ENCODE assay signal across 9 cellular contexts in the genomic region with DNA sequence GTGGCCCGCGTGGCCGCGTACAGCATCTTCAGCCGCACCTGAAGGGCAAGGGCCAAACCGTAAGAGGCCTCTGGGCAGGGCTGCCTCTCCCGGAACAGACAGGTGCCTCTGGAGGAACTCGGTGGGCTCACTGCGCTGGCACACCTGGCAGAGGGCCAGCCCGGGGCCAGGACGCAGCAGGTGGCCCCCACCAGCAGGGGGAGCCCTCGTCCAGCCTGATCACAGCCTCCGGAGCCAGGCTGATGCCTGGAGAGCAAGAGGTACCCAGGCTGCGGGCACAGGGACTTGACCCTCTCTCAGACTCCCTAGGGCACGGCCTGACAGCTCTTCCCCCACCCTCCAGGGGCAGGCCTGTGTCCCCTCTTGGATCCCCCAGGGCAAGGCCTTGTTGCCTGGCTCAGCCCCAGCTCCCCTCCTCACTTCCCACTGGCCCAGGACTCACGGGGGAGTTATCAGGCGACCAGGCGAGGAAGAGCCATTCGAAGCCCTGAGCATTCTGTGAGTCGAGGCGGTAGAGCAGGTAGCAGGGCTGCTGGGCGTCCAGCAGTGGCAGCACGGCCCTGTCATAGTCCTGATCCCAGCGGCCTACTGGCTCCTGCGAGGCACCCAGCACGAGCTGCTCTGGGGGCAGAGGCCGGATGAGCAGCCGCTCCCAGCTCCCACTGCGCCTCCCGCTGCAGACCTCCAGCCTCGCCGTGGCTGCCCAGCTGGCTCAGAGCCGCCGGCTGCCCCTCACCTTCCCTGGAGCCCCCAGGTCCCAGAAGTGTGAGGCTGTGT. TPM values are rescaled to one million over a fixed set of nuclear protein-coding genes. Genes with fewer than 3 reads are reported as not detected.
DNase-seq lines count a peak whose midpoint lies in the region; ATAC-seq and TF ChIP-seq lines count a peak whose summit lies in the region.
"Had no signal": no experiment of that assay in that cellular context is flagged by ENCODE, and none has a peak within 500 bp of the region (broad histone marks: within the 10 kb centered on the region; RNA-seq: fewer than 3 reads in every experiment).

No MANE protein-coding gene starts in this region.

- TF ChIP-seq CTCF in GM13976 (IDR thresholded peaks at IDR 0.05; ENCODE audit: borderline replicate concordance, control extremely low read depth, extremely low read depth, insufficient read depth, missing control alignments) = peak; percentile 97
- TF ChIP-seq CTCF in WI38 (IDR thresholded peaks at IDR 0.05; ENCODE audit: low read depth, low read length) = peak; percentile 78
- peak; percentile 69 for TF ChIP-seq CTCF in brain (conservative IDR thresholded peaks at IDR 0.05)
- peak; percentile 94 for TF ChIP-seq CTCF in liver (IDR thresholded peaks at IDR 0.05; ENCODE audit: low read depth, low read length, missing input control)

- H3K4me1 ChIP-seq in liver (ENCODE audit: control insufficient read depth in 4 of 4, insufficient read depth in 4 of 4, low read length in 3 of 4) = peaks cover 13 to 49% (median 38%) of the 10 kb centered on the region in 4 donors

- TF ChIP-seq RAD21 in liver (IDR thresholded peaks at IDR 0.05) = peak; percentile 90 to 98

- peaks cover 2% of the 10 kb centered on the region for H3K27me3 Mint-ChIP-seq in brain

- H3K4me3 Mint-ChIP-seq in brain = no peak overlapping the region

- no peaks in the 10 kb centered on the region for H3K27me3 ChIP-seq in liver (ENCODE audit: control insufficient read depth in 4 of 4, insufficient read depth in 4 of 4, low read length in 3 of 4)

- peak; percentile 84 for DNase-seq in GM13976 (ENCODE audit: low spot score)
- DNase-seq in M059J (ENCODE audit: low read depth) = peak; percentile 34
- DNase-seq in stimulated activated CD8-positive, alpha-beta memory T cell treated with anti-CD3 and anti-CD28 coated beads, Interleukin-12 subunit alpha, Interleukin-12 subunit beta, amount 100 ng/mL, for 24 hours (ENCODE audit: extremely low read depth) = peak; percentile 80

- H3K36me3 Mint-ChIP-seq in brain = peaks cover 7% of the 10 kb centered on the region

- in situ Hi-C loops in GM13976 (cut with MboI; ENCODE audit: low sequenced_read_pairs, unreplicated experiment) = loop anchor here (10.0 kb wide), 1 partner anchor 113 kb away; no protein-coding TSS in a partner anchor

- H3K4me1 Mint-ChIP-seq in brain = peaks cover 34% of the 10 kb centered on the region

- H3K36me3 ChIP-seq in liver (ENCODE audit: control insufficient read depth in 4 of 4, insufficient read depth in 3 of 4, low read depth in 1 of 4, low read length in 3 of 4) = peaks cover 4 to 35% (median 12%) of the 10 kb centered on the region in 4 donors

- WGBS in liver = 64% methylated on average over 34 of the region's 34 CpGs

- no peaks in the 10 kb centered on the region for H3K9me3 ChIP-seq in liver (ENCODE audit: control insufficient read depth in 4 of 4, low read length in 3 of 4)

- H3K27ac Mint-ChIP-seq in brain = peak overlapping the region in 2 of 5 experiments; percentile 66 to 67

- no peak for ATAC-seq in HG03139 (IDR thresholded peaks at IDR 0.05; ENCODE audit: unreplicated experiment)
- no peak for ATAC-seq in HG02938 (IDR thresholded peaks at IDR 0.05; ENCODE audit: unreplicated experiment)

- H3K9ac ChIP-seq in liver (ENCODE audit: low read depth in 1 of 2, low read length in 2 of 2) = no peak overlapping the region

- no peak overlapping the region for H3K27ac ChIP-seq in liver (ENCODE audit: low read depth in 1 of 2, low read length in 2 of 2)

- H3K4me3 ChIP-seq in WI38 (ENCODE audit: low read depth, low read length) (no peak overlapping the region), liver (ENCODE audit: low read depth in 1 of 3, low read length in 3 of 3) (no peak overlapping the region)

- H3K9me3 Mint-ChIP-seq in brain = no peaks in the 10 kb centered on the region

TF ChIP-seq in liver, 16 proteins besides CTCF, POLR2A, EP300 and RAD21:
- TF ChIP-seq MAX (IDR thresholded peaks at IDR 0.05) (no peak), HNF4A (conservative IDR thresholded peaks at IDR 0.05) (no peak), NR2F2 (IDR thresholded peaks at IDR 0.05) (no peak), RXRA (IDR thresholded peaks at IDR 0.05) (no peak), GABPA (IDR thresholded peaks at IDR 0.05 in 1 of 2, conservative IDR thresholded peaks at IDR 0.05 in 1 of 2) (no peak), FOXA1 (IDR thresholded peaks at IDR 0.05) (no peak), EGR1 (IDR thresholded peaks at IDR 0.05; ENCODE audit: low read depth in 2 of 2) (no peak), YY1 (IDR thresholded peaks at IDR 0.05) (no peak), ZBTB33 (IDR thresholded peaks at IDR 0.05) (no peak), HNF4G (IDR thresholded peaks at IDR 0.05) (no peak)
- TF ChIP-seq, protein P1, sequence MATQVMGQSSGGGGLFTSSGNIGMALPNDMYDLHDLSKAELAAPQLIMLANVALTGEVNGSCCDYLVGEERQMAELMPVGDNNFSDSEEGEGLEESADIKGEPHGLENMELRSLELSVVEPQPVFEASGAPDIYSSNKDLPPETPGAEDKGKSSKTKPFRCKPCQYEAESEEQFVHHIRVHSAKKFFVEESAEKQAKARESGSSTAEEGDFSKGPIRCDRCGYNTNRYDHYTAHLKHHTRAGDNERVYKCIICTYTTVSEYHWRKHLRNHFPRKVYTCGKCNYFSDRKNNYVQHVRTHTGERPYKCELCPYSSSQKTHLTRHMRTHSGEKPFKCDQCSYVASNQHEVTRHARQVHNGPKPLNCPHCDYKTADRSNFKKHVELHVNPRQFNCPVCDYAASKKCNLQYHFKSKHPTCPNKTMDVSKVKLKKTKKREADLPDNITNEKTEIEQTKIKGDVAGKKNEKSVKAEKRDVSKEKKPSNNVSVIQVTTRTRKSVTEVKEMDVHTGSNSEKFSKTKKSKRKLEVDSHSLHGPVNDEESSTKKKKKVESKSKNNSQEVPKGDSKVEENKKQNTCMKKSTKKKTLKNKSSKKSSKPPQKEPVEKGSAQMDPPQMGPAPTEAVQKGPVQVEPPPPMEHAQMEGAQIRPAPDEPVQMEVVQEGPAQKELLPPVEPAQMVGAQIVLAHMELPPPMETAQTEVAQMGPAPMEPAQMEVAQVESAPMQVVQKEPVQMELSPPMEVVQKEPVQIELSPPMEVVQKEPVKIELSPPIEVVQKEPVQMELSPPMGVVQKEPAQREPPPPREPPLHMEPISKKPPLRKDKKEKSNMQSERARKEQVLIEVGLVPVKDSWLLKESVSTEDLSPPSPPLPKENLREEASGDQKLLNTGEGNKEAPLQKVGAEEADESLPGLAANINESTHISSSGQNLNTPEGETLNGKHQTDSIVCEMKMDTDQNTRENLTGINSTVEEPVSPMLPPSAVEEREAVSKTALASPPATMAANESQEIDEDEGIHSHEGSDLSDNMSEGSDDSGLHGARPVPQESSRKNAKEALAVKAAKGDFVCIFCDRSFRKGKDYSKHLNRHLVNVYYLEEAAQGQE (IDR thresholded peaks at IDR 0.05) = no peak
- TF ChIP-seq, protein P2, sequence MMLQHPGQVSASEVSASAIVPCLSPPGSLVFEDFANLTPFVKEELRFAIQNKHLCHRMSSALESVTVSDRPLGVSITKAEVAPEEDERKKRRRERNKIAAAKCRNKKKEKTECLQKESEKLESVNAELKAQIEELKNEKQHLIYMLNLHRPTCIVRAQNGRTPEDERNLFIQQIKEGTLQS (IDR thresholded peaks at IDR 0.05) = no peak

RNA-seq across cellular contexts. Expression of gene TLR9, which starts 6.2 kb away (rescaled TPM):
- not detected in 2 replicates for total RNA-seq in M059J (2014; rRNA removed; shearing (Covaris generic))
- polyA plus RNA-seq in brain (ENCODE audit: insufficient read depth, low read depth, low replicate concordance) (0.19 TPM), liver (under 1 TPM in 1 of 2 donors, not detected in 1; 0.02 TPM)
- not detected for total RNA-seq in liver
- total RNA-seq: glomerular endothelial cell had no signal

RNA-seq across cellular contexts. Expression of gene TWF2, which starts 7.3 kb away (rescaled TPM):
- total RNA-seq in M059J (2014; rRNA removed; shearing (Covaris generic)) = 38.5 and 51.0 TPM in 2 replicates
- polyA plus RNA-seq in brain (ENCODE audit: insufficient read depth, low read depth, low replicate concordance) = 49.4 TPM
- total RNA-seq in liver = 10 to 100 TPM; 12.7 to 26.3 TPM
- 10 to 100 TPM; 12.0 to 22.6 TPM for polyA plus RNA-seq in liver

RNA-seq across cellular contexts. Expression of gene PPM1M, which starts 13.9 kb away (rescaled TPM):
- total RNA-seq in M059J (2014; rRNA removed; shearing (Covaris generic)) = 1.9 and 4.6 TPM in 2 replicates
- 15.2 TPM for polyA plus RNA-seq in brain (ENCODE audit: insufficient read depth, low read depth, low replicate concordance)
- 1 to 10 TPM; 5.5 TPM for total RNA-seq in liver
- polyA plus RNA-seq in liver = 1 to 10 TPM; 2.8 to 3.8 TPM

RNA-seq across cellular contexts. Expression of gene ALAS1, which starts 33.7 kb away (rescaled TPM):
- 39.0 and 52.8 TPM in 2 replicates for total RNA-seq in M059J (2014; rRNA removed; shearing (Covaris generic))
- polyA plus RNA-seq in brain (ENCODE audit: insufficient read depth, low read depth, low replicate concordance) (54.8 TPM), liver (100 to 1,000 TPM; 145 to 421 TPM)
- 100 to 1,000 TPM in 1 of 2 donors, 10 to 100 TPM in 1; 32.3 to 129 TPM for total RNA-seq in liver

RNA-seq across cellular contexts. Expression of gene WDR82, which starts 46.8 kb away (rescaled TPM):
- total RNA-seq in M059J (2014; rRNA removed; shearing (Covaris generic)) = 29.9 and 35.5 TPM in 2 replicates
- polyA plus RNA-seq in brain (ENCODE audit: insufficient read depth, low read depth, low replicate concordance) (66.7 TPM), liver (10 to 100 TPM in 1 of 2 donors, 1 to 10 TPM in 1; 4.3 to 19.4 TPM)
- total RNA-seq in liver = 10 to 100 TPM; 31.7 to 44.3 TPM

Comparison
In these comparisons a context has a peak if more than half of its experiments do, and no peak if none do; other contexts are left out.
1. DNase-seq: peak in every context shown above with its lines; median percentile 84 in GM13976; 80 in stimulated activated CD8-positive, alpha-beta memory T cell treated with anti-CD3 and anti-CD28 coated beads, Interleukin-12 subunit alpha, Interleukin-12 subunit beta, amount 100 ng/mL, for 24 hours; 34 in M059J.